In genomic region chr2:165524720-165525119, GRCh38 we compare ENCODE assay signal across 10 cellular contexts. TPM values are rescaled to one million over a fixed set of nuclear protein-coding genes. Genes with fewer than 3 reads are reported as not detected.
"Had no signal": no experiment of that assay in that cellular context is flagged by ENCODE, and none has a peak within 500 bp of the region (broad histone marks: within the 10 kb centered on the region; RNA-seq: fewer than 3 reads in every experiment).

No MANE protein-coding gene starts in this region.

- H2AFZ ChIP-seq: GM23248 had no signal

- H3K4me3 Mint-ChIP-seq: HFFc6 had no signal

- H3K9ac ChIP-seq: GM23248 had no signal

- H3K36me3 ChIP-seq: HAP-1 had no signal

- H3K27ac Mint-ChIP-seq: HFFc6 had no signal

- DNase-seq: GM23248, GOT3, H7, HFFc6, IMR-90 had no signal

- H3K9me3 ChIP-seq: HAP-1 had no signal

- H3K27ac ChIP-seq: GM23248, HL-60 had no signal

- ATAC-seq: HCT116, K562 had no signal

- H3K4me3 ChIP-seq: GM23248, HAP-1, K562 had no signal

RNA-seq across cellular contexts. Expression of gene CSRNP3, which starts 55.2 kb away (rescaled TPM):
- total RNA-seq: HT1080, K562 had no signal
- polyA plus RNA-seq: K562 had no signal
